32 cellular contexts compared by ENCODE assay signal in genomic region chr10:113140612-113141011, GRCh38.
"Had no signal": no experiment of that assay in that cellular context is flagged by ENCODE, and none has a peak within 500 bp of the region (broad histone marks: within the 10 kb centered on the region; RNA-seq: fewer than 3 reads in every experiment).

No MANE protein-coding gene starts in this region.

- H3K27ac Mint-ChIP-seq: activated CD4-positive, alpha-beta memory T cell treated with anti-CD3 and anti-CD28 coated beads, Interleukin-2, amount 10 ng/mL, durations not matched to agents 7 days and 5 days; activated naive CD4-positive, alpha-beta T cell treated with anti-CD3 and anti-CD28 coated beads, Interleukin-2, amount 50 U/mL, for 24 hours; activated naive CD8-positive, alpha-beta T cell treated with anti-CD3 and anti-CD28 coated beads, Interleukin-2, amount 10 ng/mL, durations not matched to agents 7 days and 5 days; activated T-cell treated with anti-CD3 and anti-CD28 coated beads, Interleukin-2, amount 50 U/mL, for 24 hours; activated T-helper 2 cell treated with anti-CD3 and anti-CD28 coated beads, Interferon-gamma antibody, Interleukin-2, Interleukin-4, amounts not matched to agents 10 μg/mL and 5 μg/mL and 100 μg/mL, durations not matched to agents 14 hours and 24 hours and 36 hours had no signal

- H3K9me3 ChIP-seq: ascending aorta had no signal

- H3K27ac ChIP-seq: ascending aorta, cardiac muscle cell, VCaP had no signal

- DNase-seq: activated CD4-positive, alpha-beta memory T cell treated with anti-CD3 and anti-CD28 coated beads, Interleukin-2, amount 10 ng/mL, durations not matched to agents 7 days and 5 days; activated CD4-positive, alpha-beta T cell treated with anti-CD3 and anti-CD28 coated beads for 1 hour; activated CD4-positive, alpha-beta T cell treated with anti-CD3 and anti-CD28 coated beads for 48 hours; activated CD4-positive, CD25-positive, alpha-beta regulatory T cell; activated gamma-delta T cell; activated naive CD4-positive, alpha-beta T cell treated with Interleukin-2 at 50 U/mL for 16 hours; activated naive CD8-positive, alpha-beta T cell treated with anti-CD3 and anti-CD28 coated beads, Interleukin-2, amount 10 ng/mL, durations not matched to agents 7 days and 5 days; activated T-cell treated with anti-CD3 and anti-CD28 coated beads, Interleukin-2, amount 50 U/mL, for 24 hours; amygdala; NCI-H1092 treated with DMSO at 0.1 percent for 48 hours; NCI-H1417; NCI-H146; NCI-H187; NCI-H2029 treated with DMSO at 0.1 percent for 48 hours; NCI-H2107; NCI-H2171; NCI-H510A; NCI-H526; NCI-H748 treated with DMSO at 0.1 percent for 48 hours; NK-92 treated with Interleukin-12 subunit alpha and Interleukin-12 subunit beta, amount 100 ng/mL, for 24 hours; OCI-M1; Right ventricle myocardium superior; SW 1271; T-helper 1 cell; T-helper 2 cell; T-helper 9 cell had no signal

- H3K27me3 Mint-ChIP-seq: activated naive CD4-positive, alpha-beta T cell treated with anti-CD3 and anti-CD28 coated beads, Interleukin-2, amount 50 U/mL, for 24 hours; activated naive CD8-positive, alpha-beta T cell treated with anti-CD3 and anti-CD28 coated beads, Interleukin-2, amount 10 ng/mL, durations not matched to agents 7 days and 5 days; activated T-cell treated with anti-CD3 and anti-CD28 coated beads, Interleukin-2, amount 50 U/mL, for 24 hours; central memory CD8-positive, alpha-beta T cell had no signal

- H3K4me1 Mint-ChIP-seq: activated CD4-positive, alpha-beta memory T cell treated with anti-CD3 and anti-CD28 coated beads, Interleukin-2, amount 10 ng/mL, durations not matched to agents 7 days and 5 days; activated naive CD4-positive, alpha-beta T cell treated with anti-CD3 and anti-CD28 coated beads, Interleukin-2, amount 50 U/mL, for 24 hours; activated naive CD8-positive, alpha-beta T cell treated with anti-CD3 and anti-CD28 coated beads, Interleukin-2, amount 10 ng/mL, durations not matched to agents 7 days and 5 days; central memory CD8-positive, alpha-beta T cell had no signal

- H3K36me3 Mint-ChIP-seq: activated naive CD4-positive, alpha-beta T cell treated with anti-CD3 and anti-CD28 coated beads, Interleukin-2, amount 50 U/mL, for 24 hours; activated naive CD8-positive, alpha-beta T cell treated with anti-CD3 and anti-CD28 coated beads, Interleukin-2, amount 10 ng/mL, durations not matched to agents 7 days and 5 days had no signal

- H3K4me3 Mint-ChIP-seq: activated CD4-positive, alpha-beta memory T cell treated with anti-CD3 and anti-CD28 coated beads, Interleukin-2, amount 10 ng/mL, durations not matched to agents 7 days and 5 days; activated naive CD4-positive, alpha-beta T cell treated with anti-CD3 and anti-CD28 coated beads, Interleukin-2, amount 50 U/mL, for 24 hours; activated naive CD8-positive, alpha-beta T cell treated with anti-CD3 and anti-CD28 coated beads, Interleukin-2, amount 10 ng/mL, durations not matched to agents 7 days and 5 days; activated T-cell treated with anti-CD3 and anti-CD28 coated beads, Interleukin-2, amount 50 U/mL, for 24 hours; central memory CD8-positive, alpha-beta T cell had no signal

- H3K27me3 ChIP-seq: ascending aorta, cardiac muscle cell had no signal

- H3K9me3 Mint-ChIP-seq: activated CD4-positive, alpha-beta memory T cell treated with anti-CD3 and anti-CD28 coated beads, Interleukin-2, amount 10 ng/mL, durations not matched to agents 7 days and 5 days; activated naive CD4-positive, alpha-beta T cell treated with anti-CD3 and anti-CD28 coated beads, Interleukin-2, amount 50 U/mL, for 24 hours; activated naive CD8-positive, alpha-beta T cell treated with anti-CD3 and anti-CD28 coated beads, Interleukin-2, amount 10 ng/mL, durations not matched to agents 7 days and 5 days; activated T-cell treated with anti-CD3 and anti-CD28 coated beads, Interleukin-2, amount 50 U/mL, for 24 hours; activated T-helper 2 cell treated with anti-CD3 and anti-CD28 coated beads, Interferon-gamma antibody, Interleukin-2, Interleukin-4, amounts not matched to agents 10 μg/mL and 5 μg/mL and 100 μg/mL, durations not matched to agents 14 hours and 24 hours and 36 hours; central memory CD8-positive, alpha-beta T cell had no signal

- H3K4me3 ChIP-seq: ascending aorta, cardiac muscle cell had no signal
